In the genomic region with DNA sequence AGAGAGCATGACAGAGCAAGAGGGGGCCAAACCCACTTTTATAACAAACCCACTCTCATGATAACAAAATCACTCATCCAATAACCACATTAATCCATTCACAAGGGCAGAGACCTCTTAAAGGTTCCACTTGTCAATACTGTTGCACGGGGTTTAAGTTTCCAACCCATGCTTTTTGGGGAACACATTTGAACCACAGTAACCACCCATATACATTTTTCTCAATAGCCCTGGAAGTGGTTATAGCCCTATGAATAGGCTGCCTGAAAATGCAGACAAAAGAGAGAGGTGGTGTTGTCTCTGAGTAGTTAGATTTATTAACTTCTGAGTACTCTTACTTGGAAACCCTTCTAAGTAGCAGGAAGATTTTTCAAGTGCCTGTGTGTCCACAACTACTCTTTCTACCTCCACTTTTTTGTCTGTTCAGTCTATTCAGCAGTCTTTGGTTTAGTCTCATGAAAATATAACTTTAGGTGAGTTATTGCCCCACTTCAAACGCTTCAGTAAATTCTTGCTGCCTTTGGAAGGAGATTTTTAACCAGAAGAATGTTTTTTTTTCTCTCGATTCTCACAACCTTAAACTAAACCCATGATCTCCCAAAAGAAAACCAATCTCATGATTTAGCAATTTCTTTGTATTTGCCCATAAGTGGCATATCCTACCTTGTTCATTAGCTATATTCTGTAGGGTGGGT, we compare ENCODE assay signal across 1 cellular context.
TF ChIP-seq lines count a peak whose summit lies in the region.

No MANE protein-coding gene starts in this region.

TF ChIP-seq in GM12878, 131 proteins besides CTCF, POLR2A, EP300 and RAD21 (continued from another document):
- TF ChIP-seq ZNF687 (IDR thresholded peaks at IDR 0.05), result peak; percentile 53; the same call in 1 of the 2 replicates
- TF ChIP-seq EGR1 (IDR thresholded peaks at IDR 0.05; ENCODE audit: borderline replicate concordance in 1 of 2, low read depth in 2 of 2, low read length in 2 of 2), result no peak
TF ChIP-seq in GM12878: peak in this region for 3.
